Comparison of ENCODE assay signal across 8 cellular contexts in the genomic region with DNA sequence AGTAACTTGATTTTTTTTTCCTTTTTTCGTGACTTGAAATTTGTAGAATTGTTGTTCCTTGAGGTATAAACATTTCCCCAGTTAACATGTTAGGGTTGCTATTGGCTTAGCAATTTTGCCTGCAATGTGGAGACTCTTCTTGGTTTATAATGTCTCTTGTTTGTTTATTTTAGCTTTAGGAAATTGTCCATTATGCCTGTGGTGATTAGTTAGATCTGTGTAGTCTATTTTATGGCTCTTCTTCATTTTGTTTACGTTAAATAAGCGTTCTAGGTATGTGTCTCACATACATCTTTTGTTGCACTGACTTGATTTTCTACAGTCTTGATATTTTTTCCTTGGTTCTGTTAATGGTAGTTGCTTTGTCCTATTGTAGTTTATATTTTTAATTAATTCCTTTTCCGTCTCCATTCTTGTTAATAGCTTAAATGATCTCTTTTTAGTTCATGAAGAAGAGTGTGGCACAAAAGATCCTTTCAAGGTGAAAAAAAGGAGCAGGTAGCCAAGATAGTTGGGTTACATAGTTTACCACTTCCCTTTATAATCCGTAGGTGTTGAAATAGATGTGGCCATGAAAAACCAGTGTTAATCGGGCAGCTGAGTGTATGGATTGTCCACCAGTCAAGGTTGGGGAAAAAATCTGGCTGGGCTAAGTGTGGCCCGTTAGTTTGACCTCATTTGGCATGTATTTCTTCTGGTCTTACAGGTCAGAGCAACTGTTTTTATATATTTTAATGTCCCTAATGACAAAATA. TPM values are rescaled to one million over a fixed set of nuclear protein-coding genes. Genes with fewer than 3 reads are reported as not detected.
A peak's percentile ranks its signal among the peaks of the same experiment; 100 is the strongest.
DNase-seq lines count a peak whose midpoint lies in the region; ATAC-seq and TF ChIP-seq lines count a peak whose summit lies in the region.

No MANE protein-coding gene starts in this region.

- peaks cover 46% of the 10 kb centered on the region for H3K4me1 ChIP-seq in HAP-1

- no peak for DNase-seq in AG04450 (ENCODE audit: low read depth, low spot score)
- no peak for DNase-seq in activated naive CD8-positive, alpha-beta T cell treated with anti-CD3 and anti-CD28 coated beads, Interleukin-2, amount 10 ng/mL, durations not matched to agents 7 days and 5 days
- DNase-seq in memory B cell (ENCODE audit: low spot score in 2 of 2) = no peak
- no peak for DNase-seq in NCI-H510A (lab: John Stamatoyannopoulos, UW)
- no peak for DNase-seq in HAP-1 (ENCODE audit: low spot score in 2 of 2)
- DNase-seq in amniotic stem cell (lab: John Stamatoyannopoulos, UW) = no peak

- no peaks in the 10 kb centered on the region for H3K9me3 ChIP-seq in AG04450 (ENCODE audit: control insufficient read depth, insufficient read depth, low read length)
- H3K9me3 ChIP-seq in HAP-1 = no peaks in the 10 kb centered on the region

- H3K27ac ChIP-seq in AG04450 (ENCODE audit: low read depth, low read length) = peak overlapping the region; percentile 77

- in situ Hi-C loops in HAP-1 (cut with MboI; ENCODE audit: low sequenced_read_pairs) = no loop called here

- H3K27me3 ChIP-seq in AG04450 (ENCODE audit: control insufficient read depth, insufficient read depth, low read length) (no peaks in the 10 kb centered on the region), HAP-1 (ENCODE audit: low read depth) (no peaks in the 10 kb centered on the region)

- peaks cover 34% of the 10 kb centered on the region for H3K36me3 Mint-ChIP-seq in activated naive CD8-positive, alpha-beta T cell treated with anti-CD3 and anti-CD28 coated beads, Interleukin-2, amount 10 ng/mL, durations not matched to agents 7 days and 5 days
- peaks cover 10% of the 10 kb centered on the region for H3K36me3 Mint-ChIP-seq in memory B cell

- H3K9me3 Mint-ChIP-seq in activated naive CD8-positive, alpha-beta T cell treated with anti-CD3 and anti-CD28 coated beads, Interleukin-2, amount 10 ng/mL, durations not matched to agents 7 days and 5 days = no peaks in the 10 kb centered on the region
- no peaks in the 10 kb centered on the region for H3K9me3 Mint-ChIP-seq in memory B cell

- no peak for TF ChIP-seq CTCF in AG04450 (IDR thresholded peaks at IDR 0.05; ENCODE audit: low read depth, low read length)

- POLR2A ChIA-PET in AG04450 (lab: Yijun Ruan, JAX) = interaction anchor here (1.0 kb wide), 1 partner anchor 13 kb away, joined by 4 read pairs; no protein-coding TSS in a partner anchor
- POLR2A ChIA-PET in activated naive CD8-positive, alpha-beta T cell treated with anti-CD3 and anti-CD28 coated beads, Interleukin-2, amount 10 ng/mL, durations not matched to agents 7 days and 5 days (lab: Charles Lee) = interaction anchor here (0.8 to 6.2 kb wide), 3 partner anchors 10 to 38 kb away, joined by 3 to 46 read pairs (median 6); a partner anchor contains a TSS

- H3K4me3 ChIP-seq in AG04450 (ENCODE audit: low read depth, low read length) = no peak overlapping the region
- H3K4me3 ChIP-seq in HAP-1 = no peak overlapping the region

- CTCF ChIA-PET in AG04450 (lab: Charles Lee) = interaction anchor here (1.1 to 1.2 kb wide), 2 partner anchors 12 to 80 kb away, joined by 5 to 6 read pairs; a partner anchor contains a TSS

- peaks cover 60% of the 10 kb centered on the region for H3K4me1 Mint-ChIP-seq in activated naive CD8-positive, alpha-beta T cell treated with anti-CD3 and anti-CD28 coated beads, Interleukin-2, amount 10 ng/mL, durations not matched to agents 7 days and 5 days
- peaks cover 36% of the 10 kb centered on the region for H3K4me1 Mint-ChIP-seq in memory B cell

- peak overlapping the region; percentile 69 for H3K4me3 Mint-ChIP-seq in activated naive CD8-positive, alpha-beta T cell treated with anti-CD3 and anti-CD28 coated beads, Interleukin-2, amount 10 ng/mL, durations not matched to agents 7 days and 5 days
- H3K4me3 Mint-ChIP-seq in memory B cell = peak overlapping the region; percentile 50

- H3K36me3 ChIP-seq in HAP-1 (replicated peaks) = 0 out of 2 replicates have a peak, but pooled peaks cover 6% of the 10 kb centered on the region

- no peaks in the 10 kb centered on the region for H3K27me3 Mint-ChIP-seq in activated naive CD8-positive, alpha-beta T cell treated with anti-CD3 and anti-CD28 coated beads, Interleukin-2, amount 10 ng/mL, durations not matched to agents 7 days and 5 days
- H3K27me3 Mint-ChIP-seq in memory B cell = no peaks in the 10 kb centered on the region

- H3K27ac Mint-ChIP-seq in activated naive CD8-positive, alpha-beta T cell treated with anti-CD3 and anti-CD28 coated beads, Interleukin-2, amount 10 ng/mL, durations not matched to agents 7 days and 5 days = peak overlapping the region; percentile 88
- H3K27ac Mint-ChIP-seq in memory B cell = peak overlapping the region; percentile 99

- ATAC-seq in HG02973 (IDR thresholded peaks at IDR 0.05; ENCODE audit: unreplicated experiment) (peak; percentile 15), memory B cell (ENCODE audit: low read depth) (peak; percentile 29), GM19463 (IDR thresholded peaks at IDR 0.05; ENCODE audit: unreplicated experiment) (no peak)
- ATAC-seq in activated naive CD8-positive, alpha-beta T cell treated with anti-CD3 and anti-CD28 coated beads, Interleukin-2, amount 10 ng/mL, durations not matched to agents 7 days and 5 days (ENCODE audit: low read depth) = peak; percentile 6

RNA-seq across cellular contexts. Expression of a gene that starts 12.1 kb away (rescaled TPM):
- 141 and 170 TPM in 2 replicates for polyA plus RNA-seq in AG04450 (2011; rRNA removed)
- 235 and 297 TPM in 2 replicates for polyA minus RNA-seq in AG04450 (2011; rRNA and poly(A)+ RNA removed)
- 100 to 1,000 TPM; 211 to 220 TPM for total RNA-seq in activated naive CD8-positive, alpha-beta T cell treated with anti-CD3 and anti-CD28 coated beads, Interleukin-2, amount 10 ng/mL, durations not matched to agents 7 days and 5 days

RNA-seq across cellular contexts. Expression of a gene that starts 48.1 kb away (rescaled TPM):
- polyA plus RNA-seq in AG04450 (2011; rRNA removed) = 1.1 and 2.3 TPM in 2 replicates
- 1.1 and 1.8 TPM in 2 replicates for polyA minus RNA-seq in AG04450 (2011; rRNA and poly(A)+ RNA removed)
- 1 to 10 TPM; 1.6 to 2.4 TPM for total RNA-seq in activated naive CD8-positive, alpha-beta T cell treated with anti-CD3 and anti-CD28 coated beads, Interleukin-2, amount 10 ng/mL, durations not matched to agents 7 days and 5 days
